Comparison of ENCODE assay signal across 1 cellular context in the genomic region with DNA sequence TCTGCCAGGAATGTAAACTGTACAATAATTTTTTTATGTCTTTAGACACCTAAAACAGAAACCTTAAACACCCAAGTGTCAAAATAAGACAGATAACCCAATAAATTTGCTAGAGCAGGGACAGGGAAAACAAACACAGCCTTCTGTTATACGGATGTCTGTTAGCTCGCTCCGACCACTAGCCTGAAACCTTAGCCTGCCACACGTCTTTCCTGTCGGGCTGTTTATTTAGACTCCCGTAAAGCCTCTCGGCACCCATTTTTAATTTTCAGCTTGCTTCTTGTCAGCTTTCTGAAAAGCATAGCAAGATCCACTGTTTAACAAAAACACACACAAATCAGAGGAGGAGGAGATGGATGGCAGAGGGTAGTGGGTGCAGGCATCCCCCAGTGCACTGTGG.
TF ChIP-seq lines count a peak whose summit lies in the region.

No MANE protein-coding gene starts in this region.

TF ChIP-seq in IMR-90, 13 proteins besides CTCF, POLR2A, EP300 and RAD21:
- no peak for TF ChIP-seq MAFK (IDR thresholded peaks at IDR 0.05; ENCODE audit: low read depth, low read length)
- TF ChIP-seq NFE2L2 (IDR thresholded peaks at IDR 0.05; ENCODE audit: low read depth, low read length): no peak
- no peak for TF ChIP-seq CHD1 (IDR thresholded peaks at IDR 0.05; ENCODE audit: low read depth, low read length)
- TF ChIP-seq RFX5 (IDR thresholded peaks at IDR 0.05; ENCODE audit: low read depth, low read length): no peak
- TF ChIP-seq, protein P1, sequence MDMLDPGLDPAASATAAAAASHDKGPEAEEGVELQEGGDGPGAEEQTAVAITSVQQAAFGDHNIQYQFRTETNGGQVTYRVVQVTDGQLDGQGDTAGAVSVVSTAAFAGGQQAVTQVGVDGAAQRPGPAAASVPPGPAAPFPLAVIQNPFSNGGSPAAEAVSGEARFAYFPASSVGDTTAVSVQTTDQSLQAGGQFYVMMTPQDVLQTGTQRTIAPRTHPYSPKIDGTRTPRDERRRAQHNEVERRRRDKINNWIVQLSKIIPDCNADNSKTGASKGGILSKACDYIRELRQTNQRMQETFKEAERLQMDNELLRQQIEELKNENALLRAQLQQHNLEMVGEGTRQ (IDR thresholded peaks at IDR 0.05; ENCODE audit: low read depth, low read length): no peak
- no peak for TF ChIP-seq CEBPB (IDR thresholded peaks at IDR 0.05; ENCODE audit: low read depth, low read length)
- TF ChIP-seq MAZ (IDR thresholded peaks at IDR 0.05; ENCODE audit: borderline replicate concordance, low read depth, low read length): no peak
- no peak for TF ChIP-seq SMC3 (IDR thresholded peaks at IDR 0.05; ENCODE audit: low read depth, low read length)
- TF ChIP-seq BHLHE40 (IDR thresholded peaks at IDR 0.05; ENCODE audit: low read depth, low read length): no peak
- TF ChIP-seq MXI1 (IDR thresholded peaks at IDR 0.05; ENCODE audit: borderline replicate concordance, low read depth, low read length): no peak
- no peak for TF ChIP-seq FOS (IDR thresholded peaks at IDR 0.05; ENCODE audit: low read depth, low read length)
- TF ChIP-seq, protein P2, sequence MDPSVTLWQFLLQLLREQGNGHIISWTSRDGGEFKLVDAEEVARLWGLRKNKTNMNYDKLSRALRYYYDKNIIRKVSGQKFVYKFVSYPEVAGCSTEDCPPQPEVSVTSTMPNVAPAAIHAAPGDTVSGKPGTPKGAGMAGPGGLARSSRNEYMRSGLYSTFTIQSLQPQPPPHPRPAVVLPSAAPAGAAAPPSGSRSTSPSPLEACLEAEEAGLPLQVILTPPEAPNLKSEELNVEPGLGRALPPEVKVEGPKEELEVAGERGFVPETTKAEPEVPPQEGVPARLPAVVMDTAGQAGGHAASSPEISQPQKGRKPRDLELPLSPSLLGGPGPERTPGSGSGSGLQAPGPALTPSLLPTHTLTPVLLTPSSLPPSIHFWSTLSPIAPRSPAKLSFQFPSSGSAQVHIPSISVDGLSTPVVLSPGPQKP (IDR thresholded peaks at IDR 0.05; ENCODE audit: borderline replicate concordance, low read depth, low read length): no peak
- TF ChIP-seq RCOR1 (IDR thresholded peaks at IDR 0.05; ENCODE audit: insufficient replicate concordance, low read length): no peak
